In genomic region chr16:67928561-67929364, GRCh38 we compare ENCODE assay signal across 8 cellular contexts. TPM values are rescaled to one million over a fixed set of nuclear protein-coding genes. Genes with fewer than 3 reads are reported as not detected.
DNase-seq lines count a peak whose midpoint lies in the region; ATAC-seq and TF ChIP-seq lines count a peak whose summit lies in the region.

No MANE protein-coding gene starts in this region.

- peak in 1 of 2 donors; percentile 8 for TF ChIP-seq EP300 in tibial nerve (IDR thresholded peaks at IDR 0.05)

- H3K9me3 ChIP-seq in tibial nerve = no peaks in the 10 kb centered on the region

- no peak overlapping the region for H3K27ac ChIP-seq in tibial nerve

- 46 to 50% methylated on average over 13 to 14 of the region's 16 CpGs for WGBS in tibial nerve, 2 donors

- no peaks in the 10 kb centered on the region for H3K27me3 Mint-ChIP-seq in osteocyte (ENCODE audit: unreplicated experiment)

- peaks cover 0 to 67% (median 5%) of the 10 kb centered on the region in 3 donors for H3K36me3 ChIP-seq in tibial nerve

- in situ Hi-C loops in G401 (cut with HindIII; ENCODE audit: low sequenced_read_pairs) = no loop called here

- no peaks in the 10 kb centered on the region for H3K9me3 Mint-ChIP-seq in osteocyte (ENCODE audit: unreplicated experiment)

- no peak for ATAC-seq in HG03135 (IDR thresholded peaks at IDR 0.05; ENCODE audit: unreplicated experiment)

- H3K4me3 ChIP-seq in fibroblast of pulmonary artery (replicated peaks; ENCODE audit: low read depth, low read length) (no peak overlapping the region), tibial nerve (no peak overlapping the region)

- peaks cover 4% of the 10 kb centered on the region for H3K36me3 Mint-ChIP-seq in osteocyte (ENCODE audit: unreplicated experiment)

- no peak overlapping the region for H3K4me3 Mint-ChIP-seq in osteocyte (ENCODE audit: unreplicated experiment)

- TF ChIP-seq CTCF in fibroblast of pulmonary artery (IDR thresholded peaks at IDR 0.05; ENCODE audit: low read length, missing control alignments) (peak; percentile 93), osteocyte (IDR thresholded peaks at IDR 0.05) (peak; percentile 87), tibial nerve (IDR thresholded peaks at IDR 0.05) (peak; percentile 66 to 93 (median 77))

- no peak for TF ChIP-seq POLR2A in tibial nerve (IDR thresholded peaks at IDR 0.05)

- DNase-seq in G401 (ENCODE audit: low spot score) = peak; percentile 86
- peak; percentile 49 for DNase-seq in HT1080 (ENCODE audit: low read depth)
- DNase-seq in RPMI8226 = peak; percentile 87
- DNase-seq in activated T-helper 1 cell treated with Interleukin-2 at 50 U/mL for 16 hours (ENCODE audit: low read depth) = peak; percentile 56
- DNase-seq in fibroblast of pulmonary artery (ENCODE audit: low read depth) = peak; percentile 66
- no peak for DNase-seq in osteocyte (ENCODE audit: extremely low spot score, unreplicated experiment)
- DNase-seq in tibial nerve (ENCODE audit: low spot score in 2 of 2) = peak; percentile 59 to 81

- H3K4me1 Mint-ChIP-seq in osteocyte (ENCODE audit: unreplicated experiment) = peaks cover 11% of the 10 kb centered on the region

- H3K27ac Mint-ChIP-seq in osteocyte (ENCODE audit: unreplicated experiment) = no peak overlapping the region

- H3K27me3 ChIP-seq in tibial nerve = no peaks in the 10 kb centered on the region

- H3K4me1 ChIP-seq in tibial nerve = peaks cover 0 to 32% (median 0%) of the 10 kb centered on the region in 4 donors

RNA-seq across cellular contexts. Expression of gene CTRL, which starts 2.9 kb away (rescaled TPM):
- 0.18 TPM in 1 of 2 replicates, not detected in the other for total RNA-seq in G401 (2014; rRNA removed; shearing (Covaris generic))
- total RNA-seq in HT1080 (2014; rRNA removed; shearing (Covaris generic)) = 2.5 and 2.9 TPM in 2 replicates
- 0.72 and 0.78 TPM in 2 replicates for polyA plus RNA-seq in HT1080 (2015; cell fraction: cytosol; rRNA removed)
- 1.6 and 1.8 TPM in 2 replicates for polyA plus RNA-seq in HT1080 (2015; cell fraction: nucleus; rRNA removed)
- total RNA-seq in osteocyte (0.39 and 0.91 TPM in 2 replicates), tibial nerve (1 to 10 TPM in 3 of 4 donors, under 1 TPM in 1; 0.87 to 3.6 (median 1.6) TPM)

RNA-seq across cellular contexts. Expression of gene PSMB10, which starts 7.9 kb away (rescaled TPM):
- 17.1 and 26.2 TPM in 2 replicates for total RNA-seq in G401 (2014; rRNA removed; shearing (Covaris generic))
- total RNA-seq in HT1080 (2014; rRNA removed; shearing (Covaris generic)) = 62.2 and 72.3 TPM in 2 replicates
- 25.5 and 35.6 TPM in 2 replicates for polyA plus RNA-seq in HT1080 (2015; cell fraction: cytosol; rRNA removed)
- polyA plus RNA-seq in HT1080 (2015; cell fraction: nucleus; rRNA removed) = 12.7 and 14.1 TPM in 2 replicates
- total RNA-seq in osteocyte (58.3 and 59.0 TPM in 2 replicates), tibial nerve (10 to 100 TPM; 22.9 to 57.6 (median 39.4) TPM)

RNA-seq across cellular contexts. Expression of gene LCAT, which starts 15.2 kb away (rescaled TPM):
- 6.0 and 8.1 TPM in 2 replicates for total RNA-seq in G401 (2014; rRNA removed; shearing (Covaris generic))
- total RNA-seq in HT1080 (2014; rRNA removed; shearing (Covaris generic)) = 3.3 and 3.5 TPM in 2 replicates
- 2.7 and 3.6 TPM in 2 replicates for polyA plus RNA-seq in HT1080 (2015; cell fraction: cytosol; rRNA removed)
- 44.3 and 44.6 TPM in 2 replicates for polyA plus RNA-seq in HT1080 (2015; cell fraction: nucleus; rRNA removed)
- total RNA-seq in osteocyte (35.3 and 36.9 TPM in 2 replicates), tibial nerve (10 to 100 TPM; 17.9 to 43.9 (median 26.8) TPM)

RNA-seq across cellular contexts. Expression of gene PSKH1, which starts 35.7 kb away (rescaled TPM):
- total RNA-seq in G401 (2014; rRNA removed; shearing (Covaris generic)) = 34.4 and 40.8 TPM in 2 replicates
- 5.9 and 7.0 TPM in 2 replicates for total RNA-seq in HT1080 (2014; rRNA removed; shearing (Covaris generic))
- 15.5 and 17.2 TPM in 2 replicates for polyA plus RNA-seq in HT1080 (2015; cell fraction: cytosol; rRNA removed)
- 9.8 and 11.3 TPM in 2 replicates for polyA plus RNA-seq in HT1080 (2015; cell fraction: nucleus; rRNA removed)
- total RNA-seq in osteocyte = 43.9 and 45.5 TPM in 2 replicates
- 10 to 100 TPM; 22.2 to 30.8 (median 24.2) TPM for total RNA-seq in tibial nerve

RNA-seq across cellular contexts. Expression of gene SLC12A4, which starts 39.7 kb away (rescaled TPM):
- 30.0 and 46.2 TPM in 2 replicates for total RNA-seq in G401 (2014; rRNA removed; shearing (Covaris generic))
- 17.3 and 21.5 TPM in 2 replicates for total RNA-seq in HT1080 (2014; rRNA removed; shearing (Covaris generic))
- polyA plus RNA-seq in HT1080 (2015; cell fraction: cytosol; rRNA removed) = 12.8 and 15.6 TPM in 2 replicates
- polyA plus RNA-seq in HT1080 (2015; cell fraction: nucleus; rRNA removed) = 77.7 and 93.2 TPM in 2 replicates
- total RNA-seq in osteocyte (90.7 and 91.6 TPM in 2 replicates), tibial nerve (100 to 1,000 TPM in 2 of 4 donors, 10 to 100 TPM in 2; 82.0 to 127 (median 101) TPM)
